Comparison of ENCODE assay signal across 1 cellular context in genomic region chr7:29564455-29565185, GRCh38.
TF ChIP-seq lines count a peak whose summit lies in the region.

No MANE protein-coding gene starts in this region.

TF ChIP-seq in HepG2, 621 proteins besides CTCF, POLR2A, EP300 and RAD21 (continued from another document and continues in another):
- TF ChIP-seq ZMYM2 (CRISPR knock-in tag; IDR thresholded peaks at IDR 0.05) (no peak), ZNF205 (CRISPR knock-in tag; IDR thresholded peaks at IDR 0.05) (no peak), TEAD2 (CRISPR knock-in tag; IDR thresholded peaks at IDR 0.05) (no peak), IKZF5 (CRISPR knock-in tag; IDR thresholded peaks at IDR 0.05) (no peak), HNF4A (CRISPR knock-in tag; IDR thresholded peaks at IDR 0.05) (no peak), ZNF576 (CRISPR knock-in tag; IDR thresholded peaks at IDR 0.05) (no peak), NAIF1 (CRISPR knock-in tag; IDR thresholded peaks at IDR 0.05; ENCODE audit: borderline replicate concordance) (peak; percentile 39; the same call in 1 of the 2 replicates), MBD4 (IDR thresholded peaks at IDR 0.05; ENCODE audit: borderline replicate concordance, low read length) (no peak), KAT2B (IDR thresholded peaks at IDR 0.05; ENCODE audit: borderline replicate concordance, low read depth, low read length) (no peak), DNMT3B (CRISPR knock-in tag; conservative IDR thresholded peaks at IDR 0.05) (no peak), TSC22D2 (CRISPR knock-in tag; IDR thresholded peaks at IDR 0.05; ENCODE audit: borderline replicate concordance) (no peak), USF2 (IDR thresholded peaks at IDR 0.05; ENCODE audit: low read depth, low read length) (no peak), USF2 (CRISPR knock-in tag; IDR thresholded peaks at IDR 0.05; ENCODE audit: borderline replicate concordance) (no peak), KDM1A (CRISPR knock-in tag; IDR thresholded peaks at IDR 0.05) (no peak), FOXA3 (CRISPR knock-in tag; IDR thresholded peaks at IDR 0.05) (no peak), MTERF4 (CRISPR knock-in tag; IDR thresholded peaks at IDR 0.05) (no peak), HOXD1 (CRISPR knock-in tag; IDR thresholded peaks at IDR 0.05) (no peak), ZNF256 (CRISPR knock-in tag; conservative IDR thresholded peaks at IDR 0.05) (no peak; the same call in 1 of the 2 replicates), PATZ1 (CRISPR knock-in tag; IDR thresholded peaks at IDR 0.05) (no peak), FOXP4 (CRISPR knock-in tag; IDR thresholded peaks at IDR 0.05) (no peak), CBX5 (CRISPR knock-in tag; IDR thresholded peaks at IDR 0.05; ENCODE audit: borderline replicate concordance) (no peak), ETV6 (CRISPR knock-in tag; conservative IDR thresholded peaks at IDR 0.05) (no peak), CAMTA2 (CRISPR knock-in tag; IDR thresholded peaks at IDR 0.05; ENCODE audit: borderline replicate concordance) (0 out of 2 replicates have a peak, but pooled peaks have one; percentile 23), NFE2L1 (CRISPR knock-in tag; IDR thresholded peaks at IDR 0.05; ENCODE audit: borderline replicate concordance) (no peak), ZNF724P (CRISPR knock-in tag; IDR thresholded peaks at IDR 0.05; ENCODE audit: borderline replicate concordance) (no peak), LBX2 (CRISPR knock-in tag; IDR thresholded peaks at IDR 0.05; ENCODE audit: borderline replicate concordance) (no peak), THAP8 (CRISPR knock-in tag; IDR thresholded peaks at IDR 0.05; ENCODE audit: borderline replicate concordance) (no peak), ZNF557 (CRISPR knock-in tag; IDR thresholded peaks at IDR 0.05) (no peak), ZNF441 (CRISPR knock-in tag; IDR thresholded peaks at IDR 0.05; ENCODE audit: borderline replicate concordance) (no peak), ZC3H13 (CRISPR knock-in tag; IDR thresholded peaks at IDR 0.05) (no peak), NKX3-1 (CRISPR knock-in tag; IDR thresholded peaks at IDR 0.05) (no peak), HDAC1 (CRISPR knock-in tag; IDR thresholded peaks at IDR 0.05) (peak; percentile 61), SMC3 (IDR thresholded peaks at IDR 0.05; ENCODE audit: low read length) (no peak), ZNF891 (CRISPR knock-in tag; IDR thresholded peaks at IDR 0.05) (0 out of 2 replicates have a peak, but pooled peaks have one; percentile 10), PHF5A (CRISPR knock-in tag; IDR thresholded peaks at IDR 0.05; ENCODE audit: low read depth, unreplicated experiment) (no peak), SIN3B (IDR thresholded peaks at IDR 0.05; ENCODE audit: low read length) (no peak), GTF2F1 (IDR thresholded peaks at IDR 0.05; ENCODE audit: low read length) (no peak), REPIN1 (CRISPR knock-in tag; IDR thresholded peaks at IDR 0.05; ENCODE audit: borderline replicate concordance, low read depth) (no peak), ZNF136 (CRISPR knock-in tag; IDR thresholded peaks at IDR 0.05; ENCODE audit: low read depth) (no peak), PBX2 (CRISPR knock-in tag; IDR thresholded peaks at IDR 0.05) (no peak), RCOR2 (CRISPR knock-in tag; IDR thresholded peaks at IDR 0.05) (no peak), TBX3 (IDR thresholded peaks at IDR 0.05; ENCODE audit: borderline replicate concordance) (no peak), NFKBIZ (CRISPR knock-in tag; IDR thresholded peaks at IDR 0.05) (no peak), ERF (CRISPR knock-in tag; IDR thresholded peaks at IDR 0.05) (no peak), ZNF746 (CRISPR knock-in tag; IDR thresholded peaks at IDR 0.05) (no peak), GPN1 (CRISPR knock-in tag; IDR thresholded peaks at IDR 0.05; ENCODE audit: borderline replicate concordance) (no peak), BRD4 (CRISPR knock-in tag; IDR thresholded peaks at IDR 0.05) (no peak), MAF1 (CRISPR knock-in tag; IDR thresholded peaks at IDR 0.05; ENCODE audit: borderline replicate concordance) (no peak), EZH2 (conservative IDR thresholded peaks at IDR 0.05; ENCODE audit: low read depth, low read length) (no peak), TCF12 (IDR thresholded peaks at IDR 0.05) (no peak), TCF12 (CRISPR knock-in tag; IDR thresholded peaks at IDR 0.05) (0 out of 2 replicates have a peak, but pooled peaks have one; percentile 40), ZNF251 (CRISPR knock-in tag; IDR thresholded peaks at IDR 0.05) (no peak), ZNF788 (CRISPR knock-in tag; IDR thresholded peaks at IDR 0.05; ENCODE audit: borderline replicate concordance) (no peak), ZNF317 (CRISPR knock-in tag; IDR thresholded peaks at IDR 0.05) (0 out of 2 replicates have a peak, but pooled peaks have one; percentile 45), POLR2AphosphoS5 (IDR thresholded peaks at IDR 0.05; ENCODE audit: low read depth, low read length) (no peak), ZFP36L1 (CRISPR knock-in tag; IDR thresholded peaks at IDR 0.05) (no peak), HMGA1 (CRISPR knock-in tag; conservative IDR thresholded peaks at IDR 0.05) (no peak), POGZ (CRISPR knock-in tag; IDR thresholded peaks at IDR 0.05) (peak; percentile 35), KLF9 (CRISPR knock-in tag; IDR thresholded peaks at IDR 0.05; ENCODE audit: low read depth) (no peak), U2AF1 (optimal IDR thresholded peaks at IDR 0.05; ENCODE audit: low read depth, low read length) (peak; percentile 79), NBN (conservative IDR thresholded peaks at IDR 0.05) (no peak), PAXIP1 (CRISPR knock-in tag; conservative IDR thresholded peaks at IDR 0.05) (no peak; the same call in 1 of the 2 replicates)
